Comparison of ENCODE assay signal across 1 cellular context in genomic region chr9:15081021-15081753, GRCh38.
TF ChIP-seq lines count a peak whose summit lies in the region.

No MANE protein-coding gene starts in this region.

TF ChIP-seq in HepG2, 621 proteins besides CTCF, POLR2A, EP300 and RAD21 (continued from another document and continues in another):
- TF ChIP-seq REST (IDR thresholded peaks at IDR 0.05; ENCODE audit: borderline replicate concordance in 1 of 2, low read depth in 1 of 2, low read length in 2 of 2), result no peak
- TF ChIP-seq ZBTB3 (CRISPR knock-in tag; IDR thresholded peaks at IDR 0.05; ENCODE audit: borderline replicate concordance, low read depth), result no peak
- no peak for TF ChIP-seq ZSCAN30 (CRISPR knock-in tag; IDR thresholded peaks at IDR 0.05)
- TF ChIP-seq ELF3 (CRISPR knock-in tag; IDR thresholded peaks at IDR 0.05), result peak; percentile 48; the same call in 1 of the 2 replicates
- TF ChIP-seq NFE2 (CRISPR knock-in tag; IDR thresholded peaks at IDR 0.05), result no peak
- TF ChIP-seq GMEB2 (CRISPR knock-in tag; IDR thresholded peaks at IDR 0.05; ENCODE audit: low read depth), result no peak
- TF ChIP-seq, protein P1, sequence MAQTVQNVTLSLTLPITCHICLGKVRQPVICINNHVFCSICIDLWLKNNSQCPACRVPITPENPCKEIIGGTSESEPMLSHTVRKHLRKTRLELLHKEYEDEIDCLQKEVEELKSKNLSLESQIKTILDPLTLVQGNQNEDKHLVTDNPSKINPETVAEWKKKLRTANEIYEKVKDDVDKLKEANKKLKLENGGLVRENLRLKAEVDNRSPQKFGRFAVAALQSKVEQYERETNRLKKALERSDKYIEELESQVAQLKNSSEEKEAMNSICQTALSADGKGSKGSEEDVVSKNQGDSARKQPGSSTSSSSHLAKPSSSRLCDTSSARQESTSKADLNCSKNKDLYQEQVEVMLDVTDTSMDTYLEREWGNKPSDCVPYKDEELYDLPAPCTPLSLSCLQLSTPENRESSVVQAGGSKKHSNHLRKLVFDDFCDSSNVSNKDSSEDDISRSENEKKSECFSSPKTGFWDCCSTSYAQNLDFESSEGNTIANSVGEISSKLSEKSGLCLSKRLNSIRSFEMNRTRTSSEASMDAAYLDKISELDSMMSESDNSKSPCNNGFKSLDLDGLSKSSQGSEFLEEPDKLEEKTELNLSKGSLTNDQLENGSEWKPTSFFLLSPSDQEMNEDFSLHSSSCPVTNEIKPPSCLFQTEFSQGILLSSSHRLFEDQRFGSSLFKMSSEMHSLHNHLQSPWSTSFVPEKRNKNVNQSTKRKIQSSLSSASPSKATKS (CRISPR knock-in tag; IDR thresholded peaks at IDR 0.05), result no peak
- no peak for TF ChIP-seq ATRX (CRISPR knock-in tag; IDR thresholded peaks at IDR 0.05; ENCODE audit: borderline replicate concordance)
- no peak for TF ChIP-seq THAP8 (CRISPR knock-in tag; IDR thresholded peaks at IDR 0.05; ENCODE audit: borderline replicate concordance)
- no peak for TF ChIP-seq ZFAT (CRISPR knock-in tag; conservative IDR thresholded peaks at IDR 0.05)
- no peak for TF ChIP-seq POLR2AphosphoS5 (IDR thresholded peaks at IDR 0.05; ENCODE audit: low read depth, low read length)
- TF ChIP-seq ZMYM4 (CRISPR knock-in tag; IDR thresholded peaks at IDR 0.05), result no peak
- TF ChIP-seq ISL2 (CRISPR knock-in tag; IDR thresholded peaks at IDR 0.05), result peak; percentile 77
- no peak for TF ChIP-seq ZNF674 (CRISPR knock-in tag; IDR thresholded peaks at IDR 0.05; ENCODE audit: low read depth)
- peak; percentile 66; the same call in 1 of the 2 replicates for TF ChIP-seq SOX5 (CRISPR knock-in tag; IDR thresholded peaks at IDR 0.05; ENCODE audit: borderline replicate concordance)
- 0 out of 2 replicates have a peak, but pooled peaks have one; percentile 14 for TF ChIP-seq FOXA3 (CRISPR knock-in tag; IDR thresholded peaks at IDR 0.05)
- TF ChIP-seq ZNF773 (CRISPR knock-in tag; IDR thresholded peaks at IDR 0.05; ENCODE audit: borderline replicate concordance), result no peak
- no peak for TF ChIP-seq BRF2 (CRISPR knock-in tag; IDR thresholded peaks at IDR 0.05)
- no peak for TF ChIP-seq ZNF180 (CRISPR knock-in tag; IDR thresholded peaks at IDR 0.05; ENCODE audit: borderline replicate concordance, low read depth)
- no peak for TF ChIP-seq ZNF850 (CRISPR knock-in tag; conservative IDR thresholded peaks at IDR 0.05)
- no peak for TF ChIP-seq SP140L (CRISPR knock-in tag; IDR thresholded peaks at IDR 0.05; ENCODE audit: borderline replicate concordance)
- no peak for TF ChIP-seq BATF2 (CRISPR knock-in tag; IDR thresholded peaks at IDR 0.05)
- 0 out of 2 replicates have a peak, but pooled peaks have one; percentile 23 for TF ChIP-seq MIXL1 (CRISPR knock-in tag; IDR thresholded peaks at IDR 0.05)
- TF ChIP-seq, protein P2, sequence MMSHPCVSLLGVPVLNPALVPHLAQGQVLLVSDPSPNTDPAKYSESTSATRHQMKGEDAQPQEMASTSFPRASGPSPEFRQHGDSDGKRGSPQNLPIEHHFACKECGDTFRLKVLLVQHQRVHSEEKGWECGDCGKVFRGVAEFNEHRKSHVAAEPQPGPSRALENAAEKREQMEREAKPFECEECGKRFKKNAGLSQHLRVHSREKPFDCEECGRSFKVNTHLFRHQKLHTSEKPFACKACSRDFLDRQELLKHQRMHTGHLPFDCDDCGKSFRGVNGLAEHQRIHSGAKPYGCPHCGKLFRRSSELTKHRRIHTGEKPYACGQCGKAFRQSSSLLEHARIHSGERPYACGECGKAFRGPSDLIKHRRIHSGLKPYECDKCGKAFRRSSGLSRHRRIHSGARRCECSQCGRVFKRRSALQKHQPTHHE (CRISPR knock-in tag; IDR thresholded peaks at IDR 0.05; ENCODE audit: borderline replicate concordance), result no peak
- no peak for TF ChIP-seq ZBTB42 (CRISPR knock-in tag; IDR thresholded peaks at IDR 0.05)
- TF ChIP-seq RXRB (CRISPR knock-in tag; IDR thresholded peaks at IDR 0.05; ENCODE audit: borderline replicate concordance), result peak; percentile 43; the same call in 1 of the 2 replicates
- no peak for TF ChIP-seq ZNF646 (CRISPR knock-in tag; IDR thresholded peaks at IDR 0.05)
- peak; percentile 41 for TF ChIP-seq TEAD3 (CRISPR knock-in tag; optimal IDR thresholded peaks at IDR 0.05; ENCODE audit: borderline replicate concordance)
- 0 out of 2 replicates have a peak, but pooled peaks have one; percentile 32 for TF ChIP-seq ZNF124 (CRISPR knock-in tag; IDR thresholded peaks at IDR 0.05)
- TF ChIP-seq, protein P3, sequence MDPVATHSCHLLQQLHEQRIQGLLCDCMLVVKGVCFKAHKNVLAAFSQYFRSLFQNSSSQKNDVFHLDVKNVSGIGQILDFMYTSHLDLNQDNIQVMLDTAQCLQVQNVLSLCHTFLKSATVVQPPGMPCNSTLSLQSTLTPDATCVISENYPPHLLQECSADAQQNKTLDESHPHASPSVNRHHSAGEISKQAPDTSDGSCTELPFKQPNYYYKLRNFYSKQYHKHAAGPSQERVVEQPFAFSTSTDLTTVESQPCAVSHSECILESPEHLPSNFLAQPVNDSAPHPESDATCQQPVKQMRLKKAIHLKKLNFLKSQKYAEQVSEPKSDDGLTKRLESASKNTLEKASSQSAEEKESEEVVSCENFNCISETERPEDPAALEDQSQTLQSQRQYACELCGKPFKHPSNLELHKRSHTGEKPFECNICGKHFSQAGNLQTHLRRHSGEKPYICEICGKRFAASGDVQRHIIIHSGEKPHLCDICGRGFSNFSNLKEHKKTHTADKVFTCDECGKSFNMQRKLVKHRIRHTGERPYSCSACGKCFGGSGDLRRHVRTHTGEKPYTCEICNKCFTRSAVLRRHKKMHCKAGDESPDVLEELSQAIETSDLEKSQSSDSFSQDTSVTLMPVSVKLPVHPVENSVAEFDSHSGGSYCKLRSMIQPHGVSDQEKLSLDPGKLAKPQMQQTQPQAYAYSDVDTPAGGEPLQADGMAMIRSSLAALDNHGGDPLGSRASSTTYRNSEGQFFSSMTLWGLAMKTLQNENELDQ (CRISPR knock-in tag; IDR thresholded peaks at IDR 0.05; ENCODE audit: borderline replicate concordance), result no peak
- no peak for TF ChIP-seq NONO (IDR thresholded peaks at IDR 0.05)
- no peak for TF ChIP-seq NONO (CRISPR knock-in tag; conservative IDR thresholded peaks at IDR 0.05)
- TF ChIP-seq ZNF598 (CRISPR knock-in tag; IDR thresholded peaks at IDR 0.05; ENCODE audit: borderline replicate concordance), result no peak
- no peak for TF ChIP-seq ZNF562 (CRISPR knock-in tag; IDR thresholded peaks at IDR 0.05; ENCODE audit: borderline replicate concordance)
- TF ChIP-seq SRF (IDR thresholded peaks at IDR 0.05; ENCODE audit: low read depth, low read length), result no peak
- no peak for TF ChIP-seq ZNF547 (CRISPR knock-in tag; IDR thresholded peaks at IDR 0.05)
- TF ChIP-seq ZZZ3 (CRISPR knock-in tag; IDR thresholded peaks at IDR 0.05; ENCODE audit: borderline replicate concordance), result no peak
- TF ChIP-seq ZNF276 (CRISPR knock-in tag; IDR thresholded peaks at IDR 0.05; ENCODE audit: low read depth), result no peak
